Comparison of ENCODE assay signal across 8 cellular contexts in genomic region chr1:40691538-40692428, GRCh38. TPM values are rescaled to one million over a fixed set of nuclear protein-coding genes. Genes with fewer than 3 reads are reported as not detected.
DNase-seq lines count a peak whose midpoint lies in the region; ATAC-seq and TF ChIP-seq lines count a peak whose summit lies in the region.

TSS of gene NFYC (plus strand) at chr1:40691704. CDS start at chr1:40738844, 47,140 bp downstream.

- H3K9me3 ChIP-seq in AG04450 (ENCODE audit: control insufficient read depth, insufficient read depth, low read length) (peaks cover 3% of the 10 kb centered on the region; the same call in 1 of the 2 replicates), spleen (no peaks in the 10 kb centered on the region)

- POLR2A ChIA-PET in AG04450 (lab: Yijun Ruan, JAX): interaction anchor here (0.6 to 2.2 kb wide), 19 partner anchors 11 to 215 kb away, joined by 3 to 18 read pairs (median 5); partner anchors contain the start of genes ZFP69 and ZNF684
- POLR2A ChIA-PET in activated B cell treated with CpG ODN at 0.5 μM for 24 hours (lab: Charles Lee): interaction anchor here (0.6 to 8.6 kb wide), 39 partner anchors 8 to 1991 kb away, joined by 3 to 306 read pairs (median 5); partner anchors contain the start of genes CAP1, CITED4, CTPS1 and RIMS3

- H3K4me1 ChIP-seq in spleen: peaks cover 42 to 71% (median 62%) of the 10 kb centered on the region in 6 donors

- intact Hi-C loops in activated B cell treated with CpG ODN at 0.5 μM for 24 hours (cut with micrococcal nuclease): loop anchor here (1.0 to 10.0 kb wide), 11 partner anchors 8 to 1033 kb away; partner anchors contain the start of genes COL9A2, CTPS1, ZFP69 and ZMPSTE24
- intact Hi-C loops in spleen (cut with DNase I; ENCODE audit: low total_unique reads): no loop called here

- CTCF ChIA-PET in AG04450 (lab: Charles Lee): interaction anchor here (0.5 to 1.7 kb wide), 7 partner anchors 17 to 377 kb away, joined by 3 to 6 read pairs (median 3); no protein-coding TSS in a partner anchor
- CTCF ChIA-PET in activated B cell treated with CpG ODN at 0.5 μM for 24 hours (lab: Charles Lee): interaction anchor here (0.7 to 4.1 kb wide), 10 partner anchors 9 to 160 kb away, joined by 3 to 17 read pairs (median 4); no protein-coding TSS in a partner anchor

- 0 to 1% (median 0%) methylated on average over 47 to 84 of the region's 84 CpGs for WGBS in spleen, 5 donors

- no peaks in the 10 kb centered on the region for H3K27me3 Mint-ChIP-seq in activated B cell treated with CpG ODN at 0.5 μM for 24 hours
- H3K27me3 Mint-ChIP-seq in immature natural killer cell (ENCODE audit: low read depth in 3 of 3): peaks cover 7 to 16% (median 12%) of the 10 kb centered on the region in 3 donors

- H3K4me1 Mint-ChIP-seq in activated B cell treated with CpG ODN at 0.5 μM for 24 hours (peaks cover 70% of the 10 kb centered on the region), immature natural killer cell (peaks cover 58 to 64% of the 10 kb centered on the region in 2 donors)

- TF ChIP-seq POLR2A in spleen (IDR thresholded peaks at IDR 0.05): peak; percentile 25 to 88 (median 87)

- no peaks in the 10 kb centered on the region for H3K27me3 ChIP-seq in AG04450 (ENCODE audit: control insufficient read depth, insufficient read depth, low read length)
- H3K27me3 ChIP-seq in spleen (replicated peaks in 1 of 7): no peaks in the 10 kb centered on the region

- H3K27ac Mint-ChIP-seq in activated B cell treated with CpG ODN at 0.5 μM for 24 hours (peak within 1 kb of the TSS; percentile 94), immature natural killer cell (peak within 1 kb of the TSS; percentile 97 to 99 (median 98))

- TF ChIP-seq CTCF in AG04450 (IDR thresholded peaks at IDR 0.05; ENCODE audit: low read depth, low read length): no peak
- TF ChIP-seq CTCF in activated B cell treated with CpG ODN at 0.5 μM for 24 hours (IDR thresholded peaks at IDR 0.05): no peak
- TF ChIP-seq CTCF in spleen (IDR thresholded peaks at IDR 0.05 in 8 of 11, conservative IDR thresholded peaks at IDR 0.05 in 3 of 11): peak in 5 of 11 experiments; percentile 9 to 59 (median 39)

- peak; percentile 96 for DNase-seq in AG04450 (ENCODE audit: low read depth, low spot score)
- peak; percentile 99 for DNase-seq in NCI-H345 (lab: John Stamatoyannopoulos, UW)
- peak; percentile 86 for DNase-seq in activated B cell treated with CpG ODN at 0.5 μM for 24 hours
- DNase-seq in caudate nucleus (lab: John Stamatoyannopoulos, UW): peak in 60 of 61 donors; percentile 46 to 98 (median 92)
- peak; percentile 94 to 95 (median 95) for DNase-seq in immature natural killer cell
- peak; percentile 97 for DNase-seq in spleen

- ATAC-seq in GM18909 (IDR thresholded peaks at IDR 0.05; ENCODE audit: poor library complexity, unreplicated experiment) (peak; percentile 75), HG03175 (IDR thresholded peaks at IDR 0.05; ENCODE audit: unreplicated experiment) (peak; percentile 78), activated B cell treated with CpG ODN at 0.5 μM for 24 hours (ENCODE audit: low read depth) (peak; percentile 81)

- H3K27ac ChIP-seq in AG04450 (ENCODE audit: low read depth, low read length) (peak within 1 kb of the TSS; percentile 97), caudate nucleus (ENCODE audit: low read depth, low read length) (peak within 1 kb of the TSS; percentile 99), spleen (peak within 1 kb of the TSS; percentile 97 to 100 (median 99))

- no peaks in the 10 kb centered on the region for H3K9me3 Mint-ChIP-seq in activated B cell treated with CpG ODN at 0.5 μM for 24 hours
- H3K9me3 Mint-ChIP-seq in immature natural killer cell: no peaks in the 10 kb centered on the region

- H3K4me3 Mint-ChIP-seq in activated B cell treated with CpG ODN at 0.5 μM for 24 hours (peak within 1 kb of the TSS; percentile 94), immature natural killer cell (peak within 1 kb of the TSS; percentile 93 to 97 (median 95))

- H3K36me3 ChIP-seq in spleen: peaks cover 0 to 11% (median 4%) of the 10 kb centered on the region in 6 donors

- peaks cover 39% of the 10 kb centered on the region for H3K36me3 Mint-ChIP-seq in activated B cell treated with CpG ODN at 0.5 μM for 24 hours (ENCODE audit: low read depth)
- peaks cover 6 to 8% (median 6%) of the 10 kb centered on the region in 3 donors for H3K36me3 Mint-ChIP-seq in immature natural killer cell

- H3K4me3 ChIP-seq in AG04450 (ENCODE audit: low read depth, low read length): peak within 1 kb of the TSS; percentile 83
- peak within 1 kb of the TSS; percentile 63 to 77 (median 76) for H3K4me3 ChIP-seq in spleen

RNA-seq across cellular contexts. Expression of gene NFYC, which starts in this region (rescaled TPM):
- 37.9 and 39.9 TPM in 2 replicates for polyA plus RNA-seq in AG04450 (2011; rRNA removed)
- 56.4 and 64.6 TPM in 2 replicates for polyA minus RNA-seq in AG04450 (2011; rRNA and poly(A)+ RNA removed)
- 68.7 and 76.0 TPM in 2 replicates for total RNA-seq in activated B cell treated with CpG ODN at 0.5 μM for 24 hours
- polyA plus RNA-seq in immature natural killer cell: 10 to 100 TPM; 33.8 to 66.0 (median 53.4) TPM
- total RNA-seq in spleen: 10 to 100 TPM; 57.8 to 99.0 (median 72.4) TPM
- polyA plus RNA-seq in spleen: 10 to 100 TPM; 34.6 to 43.2 (median 39.5) TPM

Comparison
In these comparisons a context has a peak if more than half of its experiments do, and no peak if none do; other contexts are left out.
1. Peak in every context shown above with its lines: DNase-seq, ATAC-seq, H3K4me3 ChIP-seq and H3K27ac ChIP-seq.